Comparison of ENCODE assay signal across 1 cellular context in the genomic region with DNA sequence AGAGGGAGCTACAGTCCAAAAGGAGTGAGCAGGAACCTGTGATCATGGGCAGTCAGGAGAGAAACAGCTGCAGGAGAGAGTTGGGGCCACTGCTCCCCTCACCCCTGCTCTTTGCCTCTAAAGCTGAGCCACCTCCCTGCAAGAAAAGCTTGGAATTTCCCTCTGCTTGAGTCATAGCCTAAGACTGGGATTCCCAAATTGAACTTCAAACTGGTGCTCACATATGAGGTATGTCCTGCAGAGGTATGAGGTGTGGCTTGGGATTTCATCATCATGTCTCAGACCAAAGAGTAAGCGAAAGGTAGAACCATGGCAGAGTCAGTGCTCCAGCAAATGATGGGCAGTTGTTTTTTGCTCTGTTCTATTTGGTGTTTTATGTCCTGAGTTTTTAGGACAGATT.
TF ChIP-seq lines count a peak whose summit lies in the region.

No MANE protein-coding gene starts in this region.

TF ChIP-seq in IMR-90, 13 proteins besides CTCF, POLR2A, EP300 and RAD21:
- TF ChIP-seq MAFK (IDR thresholded peaks at IDR 0.05; ENCODE audit: low read depth, low read length), result no peak
- TF ChIP-seq CEBPB (IDR thresholded peaks at IDR 0.05; ENCODE audit: low read depth, low read length), result peak; percentile 17; the same call in 1 of the 2 replicates
